In genomic region chr16:85755929-85756768, GRCh38 we compare ENCODE assay signal across 1 cellular context.
TF ChIP-seq lines count a peak whose summit lies in the region.

No MANE protein-coding gene starts in this region.

TF ChIP-seq in HepG2, 621 proteins besides CTCF, POLR2A, EP300 and RAD21:
- TF ChIP-seq KLF16 (CRISPR knock-in tag; IDR thresholded peaks at IDR 0.05) (0 out of 4 replicates have a peak, but pooled peaks of 1 of the 2 experiments have one; percentile 32), IRF9 (CRISPR knock-in tag; IDR thresholded peaks at IDR 0.05; ENCODE audit: borderline replicate concordance) (no peak)
TF ChIP-seq in HepG2: peak in this region for 1.
